Comparison of ENCODE assay signal across 1 cellular context in the genomic region with DNA sequence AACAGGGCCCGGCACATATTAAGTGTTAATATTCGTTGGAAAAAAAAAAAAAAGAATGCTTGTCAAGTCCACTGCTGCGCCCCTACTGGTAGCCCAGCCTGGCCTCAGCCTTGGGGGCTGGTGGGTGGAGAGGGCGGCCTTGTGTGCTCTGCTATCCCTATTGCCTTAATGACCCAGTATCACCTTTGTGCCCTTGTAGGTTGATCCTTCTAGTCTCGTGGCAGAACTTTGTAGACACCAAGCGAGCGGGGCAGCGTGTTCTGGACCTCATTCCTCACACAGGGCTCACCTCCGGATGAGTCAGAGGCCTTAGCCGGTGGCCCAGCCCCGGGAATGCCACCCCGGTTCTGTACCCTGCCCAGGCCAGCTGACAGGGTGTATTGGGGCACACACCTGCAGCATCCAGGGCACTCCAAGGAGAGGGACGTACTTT.
A peak's percentile ranks its signal among the peaks of the same experiment; 100 is the strongest.
TF ChIP-seq lines count a peak whose summit lies in the region.

No MANE protein-coding gene starts in this region.

TF ChIP-seq in K562, 482 proteins besides CTCF, POLR2A, EP300 and RAD21 (continued from another document and continues in another):
- TF ChIP-seq, protein P1, sequence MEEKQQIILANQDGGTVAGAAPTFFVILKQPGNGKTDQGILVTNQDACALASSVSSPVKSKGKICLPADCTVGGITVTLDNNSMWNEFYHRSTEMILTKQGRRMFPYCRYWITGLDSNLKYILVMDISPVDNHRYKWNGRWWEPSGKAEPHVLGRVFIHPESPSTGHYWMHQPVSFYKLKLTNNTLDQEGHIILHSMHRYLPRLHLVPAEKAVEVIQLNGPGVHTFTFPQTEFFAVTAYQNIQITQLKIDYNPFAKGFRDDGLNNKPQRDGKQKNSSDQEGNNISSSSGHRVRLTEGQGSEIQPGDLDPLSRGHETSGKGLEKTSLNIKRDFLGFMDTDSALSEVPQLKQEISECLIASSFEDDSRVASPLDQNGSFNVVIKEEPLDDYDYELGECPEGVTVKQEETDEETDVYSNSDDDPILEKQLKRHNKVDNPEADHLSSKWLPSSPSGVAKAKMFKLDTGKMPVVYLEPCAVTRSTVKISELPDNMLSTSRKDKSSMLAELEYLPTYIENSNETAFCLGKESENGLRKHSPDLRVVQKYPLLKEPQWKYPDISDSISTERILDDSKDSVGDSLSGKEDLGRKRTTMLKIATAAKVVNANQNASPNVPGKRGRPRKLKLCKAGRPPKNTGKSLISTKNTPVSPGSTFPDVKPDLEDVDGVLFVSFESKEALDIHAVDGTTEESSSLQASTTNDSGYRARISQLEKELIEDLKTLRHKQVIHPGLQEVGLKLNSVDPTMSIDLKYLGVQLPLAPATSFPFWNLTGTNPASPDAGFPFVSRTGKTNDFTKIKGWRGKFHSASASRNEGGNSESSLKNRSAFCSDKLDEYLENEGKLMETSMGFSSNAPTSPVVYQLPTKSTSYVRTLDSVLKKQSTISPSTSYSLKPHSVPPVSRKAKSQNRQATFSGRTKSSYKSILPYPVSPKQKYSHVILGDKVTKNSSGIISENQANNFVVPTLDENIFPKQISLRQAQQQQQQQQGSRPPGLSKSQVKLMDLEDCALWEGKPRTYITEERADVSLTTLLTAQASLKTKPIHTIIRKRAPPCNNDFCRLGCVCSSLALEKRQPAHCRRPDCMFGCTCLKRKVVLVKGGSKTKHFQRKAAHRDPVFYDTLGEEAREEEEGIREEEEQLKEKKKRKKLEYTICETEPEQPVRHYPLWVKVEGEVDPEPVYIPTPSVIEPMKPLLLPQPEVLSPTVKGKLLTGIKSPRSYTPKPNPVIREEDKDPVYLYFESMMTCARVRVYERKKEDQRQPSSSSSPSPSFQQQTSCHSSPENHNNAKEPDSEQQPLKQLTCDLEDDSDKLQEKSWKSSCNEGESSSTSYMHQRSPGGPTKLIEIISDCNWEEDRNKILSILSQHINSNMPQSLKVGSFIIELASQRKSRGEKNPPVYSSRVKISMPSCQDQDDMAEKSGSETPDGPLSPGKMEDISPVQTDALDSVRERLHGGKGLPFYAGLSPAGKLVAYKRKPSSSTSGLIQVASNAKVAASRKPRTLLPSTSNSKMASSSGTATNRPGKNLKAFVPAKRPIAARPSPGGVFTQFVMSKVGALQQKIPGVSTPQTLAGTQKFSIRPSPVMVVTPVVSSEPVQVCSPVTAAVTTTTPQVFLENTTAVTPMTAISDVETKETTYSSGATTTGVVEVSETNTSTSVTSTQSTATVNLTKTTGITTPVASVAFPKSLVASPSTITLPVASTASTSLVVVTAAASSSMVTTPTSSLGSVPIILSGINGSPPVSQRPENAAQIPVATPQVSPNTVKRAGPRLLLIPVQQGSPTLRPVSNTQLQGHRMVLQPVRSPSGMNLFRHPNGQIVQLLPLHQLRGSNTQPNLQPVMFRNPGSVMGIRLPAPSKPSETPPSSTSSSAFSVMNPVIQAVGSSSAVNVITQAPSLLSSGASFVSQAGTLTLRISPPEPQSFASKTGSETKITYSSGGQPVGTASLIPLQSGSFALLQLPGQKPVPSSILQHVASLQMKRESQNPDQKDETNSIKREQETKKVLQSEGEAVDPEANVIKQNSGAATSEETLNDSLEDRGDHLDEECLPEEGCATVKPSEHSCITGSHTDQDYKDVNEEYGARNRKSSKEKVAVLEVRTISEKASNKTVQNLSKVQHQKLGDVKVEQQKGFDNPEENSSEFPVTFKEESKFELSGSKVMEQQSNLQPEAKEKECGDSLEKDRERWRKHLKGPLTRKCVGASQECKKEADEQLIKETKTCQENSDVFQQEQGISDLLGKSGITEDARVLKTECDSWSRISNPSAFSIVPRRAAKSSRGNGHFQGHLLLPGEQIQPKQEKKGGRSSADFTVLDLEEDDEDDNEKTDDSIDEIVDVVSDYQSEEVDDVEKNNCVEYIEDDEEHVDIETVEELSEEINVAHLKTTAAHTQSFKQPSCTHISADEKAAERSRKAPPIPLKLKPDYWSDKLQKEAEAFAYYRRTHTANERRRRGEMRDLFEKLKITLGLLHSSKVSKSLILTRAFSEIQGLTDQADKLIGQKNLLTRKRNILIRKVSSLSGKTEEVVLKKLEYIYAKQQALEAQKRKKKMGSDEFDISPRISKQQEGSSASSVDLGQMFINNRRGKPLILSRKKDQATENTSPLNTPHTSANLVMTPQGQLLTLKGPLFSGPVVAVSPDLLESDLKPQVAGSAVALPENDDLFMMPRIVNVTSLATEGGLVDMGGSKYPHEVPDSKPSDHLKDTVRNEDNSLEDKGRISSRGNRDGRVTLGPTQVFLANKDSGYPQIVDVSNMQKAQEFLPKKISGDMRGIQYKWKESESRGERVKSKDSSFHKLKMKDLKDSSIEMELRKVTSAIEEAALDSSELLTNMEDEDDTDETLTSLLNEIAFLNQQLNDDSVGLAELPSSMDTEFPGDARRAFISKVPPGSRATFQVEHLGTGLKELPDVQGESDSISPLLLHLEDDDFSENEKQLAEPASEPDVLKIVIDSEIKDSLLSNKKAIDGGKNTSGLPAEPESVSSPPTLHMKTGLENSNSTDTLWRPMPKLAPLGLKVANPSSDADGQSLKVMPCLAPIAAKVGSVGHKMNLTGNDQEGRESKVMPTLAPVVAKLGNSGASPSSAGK (IDR thresholded peaks at IDR 0.05): no peak
- no peak for TF ChIP-seq THRB (CRISPR knock-in tag; conservative IDR thresholded peaks at IDR 0.05)
- peak in 1 of 2 experiments; percentile 90; a peak in 2 of 4 replicates for TF ChIP-seq MAZ (CRISPR knock-in tag; conservative IDR thresholded peaks at IDR 0.05 in 1 of 2, IDR thresholded peaks at IDR 0.05 in 1 of 2)
- 0 out of 2 replicates have a peak, but pooled peaks have one; percentile 34 for TF ChIP-seq ZBTB7A (IDR thresholded peaks at IDR 0.05; ENCODE audit: borderline replicate concordance, control insufficient read depth, low read depth, low read length)
- TF ChIP-seq MEIS2 (IDR thresholded peaks at IDR 0.05; ENCODE audit: partially characterized antibody): no peak
- TF ChIP-seq ARID4B (CRISPR knock-in tag; IDR thresholded peaks at IDR 0.05): 0 out of 2 replicates have a peak, but pooled peaks have one; percentile 27
- TF ChIP-seq CTCFL (IDR thresholded peaks at IDR 0.05; ENCODE audit: borderline replicate concordance, insufficient read depth, low read depth, low read length, poor library complexity, severe bottlenecking): peak; percentile 32
- TF ChIP-seq ASH1L (IDR thresholded peaks at IDR 0.05; ENCODE audit: borderline replicate concordance, low read depth, partially characterized antibody): no peak
- TF ChIP-seq, protein P2, sequence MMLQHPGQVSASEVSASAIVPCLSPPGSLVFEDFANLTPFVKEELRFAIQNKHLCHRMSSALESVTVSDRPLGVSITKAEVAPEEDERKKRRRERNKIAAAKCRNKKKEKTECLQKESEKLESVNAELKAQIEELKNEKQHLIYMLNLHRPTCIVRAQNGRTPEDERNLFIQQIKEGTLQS (IDR thresholded peaks at IDR 0.05): peak; percentile 62
- TF ChIP-seq, protein P2 (CRISPR knock-in tag; conservative IDR thresholded peaks at IDR 0.05): no peak
- no peak for TF ChIP-seq ZNF174 (CRISPR knock-in tag; IDR thresholded peaks at IDR 0.05)
- peak; percentile 59 for TF ChIP-seq DPF2 (IDR thresholded peaks at IDR 0.05)
- TF ChIP-seq MTA3 (IDR thresholded peaks at IDR 0.05; ENCODE audit: borderline replicate concordance): 0 out of 2 replicates have a peak, but pooled peaks have one; percentile 55
- TF ChIP-seq POLR3A (IDR thresholded peaks at IDR 0.05; ENCODE audit: borderline replicate concordance, extremely low read depth, insufficient read depth, insufficient read length): no peak
- TF ChIP-seq, protein P3, sequence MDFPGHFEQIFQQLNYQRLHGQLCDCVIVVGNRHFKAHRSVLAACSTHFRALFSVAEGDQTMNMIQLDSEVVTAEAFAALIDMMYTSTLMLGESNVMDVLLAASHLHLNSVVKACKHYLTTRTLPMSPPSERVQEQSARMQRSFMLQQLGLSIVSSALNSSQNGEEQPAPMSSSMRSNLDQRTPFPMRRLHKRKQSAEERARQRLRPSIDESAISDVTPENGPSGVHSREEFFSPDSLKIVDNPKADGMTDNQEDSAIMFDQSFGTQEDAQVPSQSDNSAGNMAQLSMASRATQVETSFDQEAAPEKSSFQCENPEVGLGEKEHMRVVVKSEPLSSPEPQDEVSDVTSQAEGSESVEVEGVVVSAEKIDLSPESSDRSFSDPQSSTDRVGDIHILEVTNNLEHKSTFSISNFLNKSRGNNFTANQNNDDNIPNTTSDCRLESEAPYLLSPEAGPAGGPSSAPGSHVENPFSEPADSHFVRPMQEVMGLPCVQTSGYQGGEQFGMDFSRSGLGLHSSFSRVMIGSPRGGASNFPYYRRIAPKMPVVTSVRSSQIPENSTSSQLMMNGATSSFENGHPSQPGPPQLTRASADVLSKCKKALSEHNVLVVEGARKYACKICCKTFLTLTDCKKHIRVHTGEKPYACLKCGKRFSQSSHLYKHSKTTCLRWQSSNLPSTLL (IDR thresholded peaks at IDR 0.05): no peak
- peak; percentile 58 for TF ChIP-seq FOSL1 (tag; conservative IDR thresholded peaks at IDR 0.05)
- no peak for TF ChIP-seq ZFP30 (CRISPR knock-in tag; IDR thresholded peaks at IDR 0.05; ENCODE audit: borderline replicate concordance)
- no peak for TF ChIP-seq ZNF586 (CRISPR knock-in tag; conservative IDR thresholded peaks at IDR 0.05)
- TF ChIP-seq VEZF1 (CRISPR knock-in tag; IDR thresholded peaks at IDR 0.05): peak; percentile 59
- TF ChIP-seq, protein P4, sequence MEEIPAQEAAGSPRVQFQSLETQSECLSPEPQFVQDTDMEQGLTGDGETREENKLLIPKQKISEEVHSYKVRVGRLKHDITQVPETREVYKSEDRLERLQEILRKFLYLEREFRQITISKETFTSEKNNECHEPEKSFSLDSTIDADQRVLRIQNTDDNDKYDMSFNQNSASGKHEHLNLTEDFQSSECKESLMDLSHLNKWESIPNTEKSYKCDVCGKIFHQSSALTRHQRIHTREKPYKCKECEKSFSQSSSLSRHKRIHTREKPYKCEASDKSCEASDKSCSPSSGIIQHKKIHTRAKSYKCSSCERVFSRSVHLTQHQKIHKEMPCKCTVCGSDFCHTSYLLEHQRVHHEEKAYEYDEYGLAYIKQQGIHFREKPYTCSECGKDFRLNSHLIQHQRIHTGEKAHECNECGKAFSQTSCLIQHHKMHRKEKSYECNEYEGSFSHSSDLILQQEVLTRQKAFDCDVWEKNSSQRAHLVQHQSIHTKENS (CRISPR knock-in tag; IDR thresholded peaks at IDR 0.05): no peak
- TF ChIP-seq RFX5 (IDR thresholded peaks at IDR 0.05; ENCODE audit: low read depth, low read length): no peak
- peak; percentile 49 for TF ChIP-seq DACH1 (IDR thresholded peaks at IDR 0.05; ENCODE audit: partially characterized antibody)
- TF ChIP-seq MYNN (IDR thresholded peaks at IDR 0.05): no peak
- TF ChIP-seq MYNN (CRISPR knock-in tag; IDR thresholded peaks at IDR 0.05): no peak
- peak; percentile 72 for TF ChIP-seq EGR1 (conservative IDR thresholded peaks at IDR 0.05)
